Comparison of ENCODE assay signal across 6 cellular contexts in the genomic region with DNA sequence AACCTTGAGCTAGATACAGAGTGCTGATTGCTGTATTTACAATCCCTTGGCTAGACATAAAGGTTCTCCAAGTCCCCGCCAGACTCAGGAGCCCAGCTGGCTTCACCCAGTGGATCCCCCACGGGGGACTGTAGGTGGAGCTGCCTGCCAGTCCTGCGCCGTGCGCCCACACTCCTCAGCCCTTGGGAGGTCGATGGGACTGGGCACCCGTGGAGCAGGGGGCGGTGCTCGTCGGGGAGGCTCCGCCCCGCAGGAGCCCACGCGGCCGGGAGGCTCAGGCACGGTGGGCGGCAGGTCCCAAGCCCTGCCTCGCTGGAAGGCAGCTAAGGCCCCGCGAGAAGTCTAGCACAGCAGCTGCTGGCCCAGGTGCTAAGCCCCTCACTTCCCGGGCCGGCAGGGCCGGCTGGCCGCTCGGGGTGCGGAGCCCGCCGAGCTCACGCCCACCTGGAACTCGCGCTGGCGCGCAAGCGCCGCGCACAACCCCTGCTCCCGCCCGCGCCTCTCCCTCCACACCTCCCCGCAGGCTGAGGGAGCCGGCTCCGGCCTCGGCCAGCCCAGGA. TPM values are rescaled to one million over a fixed set of nuclear protein-coding genes. Genes with fewer than 3 reads are reported as not detected.
DNase-seq lines count a peak whose midpoint lies in the region; ATAC-seq and TF ChIP-seq lines count a peak whose summit lies in the region.
"Not testable (repeated sequence)": the region's sequence is repeated elsewhere in the genome, so short reads cannot be mapped to it uniquely, and the experiment has no call there.
"Had no signal": no experiment of that assay in that cellular context is flagged by ENCODE, and none has a peak within 500 bp of the region (broad histone marks: within the 10 kb centered on the region; RNA-seq: fewer than 3 reads in every experiment).

No MANE protein-coding gene starts in this region.

- not testable (repeated sequence) for H3K9me3 ChIP-seq in iPS-15b (ENCODE audit: control insufficient read depth, insufficient read depth, low read length); neuronal stem cell (replicated peaks in 1 of 2; ENCODE audit: control insufficient read depth in 2 of 2, insufficient read depth in 1 of 2, low read depth in 1 of 2, low read length in 2 of 2); testis

- peak overlapping the region; percentile 16 for H3K18ac ChIP-seq in neuronal stem cell (ENCODE audit: low read length)

- not testable (repeated sequence) for H3K27ac Mint-ChIP-seq in activated B cell treated with CpG ODN at 0.5 μM for 24 hours

- H3K4me2 ChIP-seq in neuronal stem cell (ENCODE audit: insufficient read depth, low read length, poor library complexity, severe bottlenecking): not testable (repeated sequence)

- H3K4me1 Mint-ChIP-seq in activated B cell treated with CpG ODN at 0.5 μM for 24 hours: not testable (repeated sequence)

- H3K36me3 Mint-ChIP-seq in activated B cell treated with CpG ODN at 0.5 μM for 24 hours (ENCODE audit: low read depth): not testable (repeated sequence)

- not testable (repeated sequence) for H3K9me3 Mint-ChIP-seq in activated B cell treated with CpG ODN at 0.5 μM for 24 hours

- H3K27me3 ChIP-seq in iPS-15b (ENCODE audit: control insufficient read depth, insufficient read depth, low read length); neuronal stem cell (ENCODE audit: control insufficient read depth in 3 of 3, insufficient read depth in 3 of 3, low read depth in 1 of 3, low read length in 3 of 3); testis: not testable (repeated sequence)

- H3K23ac ChIP-seq in neuronal stem cell (ENCODE audit: low read depth, low read length, poor library complexity): not testable (repeated sequence)

- H2BK12ac ChIP-seq in neuronal stem cell (ENCODE audit: low read length): not testable (repeated sequence)

- not testable (repeated sequence) for H4K8ac ChIP-seq in neuronal stem cell (ENCODE audit: low read depth, low read length)

- not testable (repeated sequence) for H3K36me3 ChIP-seq in iPS-15b (ENCODE audit: control insufficient read depth, insufficient read depth, low read length); neuronal stem cell (replicated peaks in 1 of 2; ENCODE audit: control insufficient read depth in 2 of 2, insufficient read depth in 2 of 2, low read length in 2 of 2); testis (ENCODE audit: low read depth, missing control alignments)

- peak; percentile 18 for ATAC-seq in activated B cell treated with CpG ODN at 0.5 μM for 24 hours (ENCODE audit: low read depth)

- not testable (repeated sequence) for H3K4me1 ChIP-seq in iPS-15b (ENCODE audit: control insufficient read depth, insufficient read depth, low read length); neuronal stem cell (ENCODE audit: control insufficient read depth in 2 of 2, insufficient read depth in 1 of 2, low read depth in 1 of 2, low read length in 2 of 2); testis

- not testable (repeated sequence) for H2BK120ac ChIP-seq in neuronal stem cell (ENCODE audit: low read depth, low read length)

- not testable (repeated sequence) for H3K4me3 Mint-ChIP-seq in activated B cell treated with CpG ODN at 0.5 μM for 24 hours

- not testable (repeated sequence) for H2AK5ac ChIP-seq in neuronal stem cell (ENCODE audit: low read depth, low read length)

- H3K4ac ChIP-seq in neuronal stem cell (ENCODE audit: low read length): not testable (repeated sequence)

- peak overlapping the region; percentile 8 for H3K4me3 ChIP-seq in iPS-15b (ENCODE audit: low read depth, low read length)
- H3K4me3 ChIP-seq in neuronal stem cell (ENCODE audit: low read length in 2 of 2): not testable (repeated sequence)
- H3K4me3 ChIP-seq in testis: peak overlapping the region; percentile 34 to 55

- TF ChIP-seq POLR2A in testis (IDR thresholded peaks at IDR 0.05): not testable (repeated sequence)

- intact Hi-C loops in activated B cell treated with CpG ODN at 0.5 μM for 24 hours (cut with micrococcal nuclease); testis (cut with DNase I; ENCODE audit: low total_unique reads): not testable (repeated sequence)

- not testable (repeated sequence) for H2BK15ac ChIP-seq in neuronal stem cell (ENCODE audit: low read length)

- H4K91ac ChIP-seq in neuronal stem cell (ENCODE audit: low read depth, low read length, poor library complexity): not testable (repeated sequence)

- POLR2A ChIA-PET in activated B cell treated with CpG ODN at 0.5 μM for 24 hours (lab: Charles Lee): interaction anchor here (0.5 to 0.6 kb wide), 3 partner anchors 24 to 174 kb away, joined by 3 to 11 read pairs (median 3); no protein-coding TSS in a partner anchor

- WGBS in neuronal stem cell (ENCODE audit: extremely low coverage in 2 of 2, insufficient read length in 2 of 2, insufficient replicate concordance in 1 of 2), 2 donors: no CpG with 5 or more reads among the region's 43 CpGs
- WGBS in testis, 2 donors: 78 to 89% methylated on average over 14 to 42 of the region's 43 CpGs

- H2BK5ac ChIP-seq in neuronal stem cell (ENCODE audit: low read length): not testable (repeated sequence)

- not testable (repeated sequence) for H3K27ac ChIP-seq in neuronal stem cell (replicated peaks; ENCODE audit: low read length); testis

- H3K79me1 ChIP-seq in neuronal stem cell (ENCODE audit: low read depth, low read length): not testable (repeated sequence)

- H2AFZ ChIP-seq in neuronal stem cell (ENCODE audit: low read length): not testable (repeated sequence)

- DNase-seq in ELF-1 (ENCODE audit: low read depth, low spot score): peak; percentile 15
- not testable (repeated sequence) for DNase-seq in activated B cell treated with CpG ODN at 0.5 μM for 24 hours; neuronal stem cell (ENCODE audit: low spot score)
- peak; percentile 32 for DNase-seq in testis

- not testable (repeated sequence) for H3K14ac ChIP-seq in neuronal stem cell (ENCODE audit: low read length)

- H3K9ac ChIP-seq in iPS-15b (ENCODE audit: low read depth, low read length); neuronal stem cell (ENCODE audit: low read depth, low read length, poor library complexity): not testable (repeated sequence)

- TF ChIP-seq CTCF in activated B cell treated with CpG ODN at 0.5 μM for 24 hours (IDR thresholded peaks at IDR 0.05); testis (IDR thresholded peaks at IDR 0.05): not testable (repeated sequence)

- CTCF ChIA-PET in activated B cell treated with CpG ODN at 0.5 μM for 24 hours (lab: Charles Lee): interaction anchor here (0.6 to 1.0 kb wide), 3 partner anchors 19 to 108 kb away, joined by 3 to 4 read pairs (median 3); no protein-coding TSS in a partner anchor

- H3K27me3 Mint-ChIP-seq in activated B cell treated with CpG ODN at 0.5 μM for 24 hours: not testable (repeated sequence)

RNA-seq across cellular contexts. Expression of a gene that starts 30.0 kb away (rescaled TPM):
- total RNA-seq in activated B cell treated with CpG ODN at 0.5 μM for 24 hours: 200 and 213 TPM in 2 replicates
- polyA plus RNA-seq in neuronal stem cell (2013, experiment 1 of 2): 20.1 TPM
- 20.4 TPM for polyA plus RNA-seq in neuronal stem cell (2013, experiment 2 of 2)
- 1 to 10 TPM; 3.7 to 9.5 TPM for total RNA-seq in testis
- 12.3 TPM for polyA plus RNA-seq in testis (ENCODE audit: insufficient read depth, low read depth, low replicate concordance)
- total RNA-seq: G401 had no signal

Comparison
In these comparisons a context has a peak if more than half of its experiments do, and no peak if none do; other contexts are left out.
1. RNA of a gene that starts 30.0 kb away (total RNA-seq): 200 to 213 TPM in activated B cell treated with CpG ODN at 0.5 μM for 24 hours; 3.7 to 9.5 TPM in testis; every median in the first group is over 10 times any median in the second.